In genomic region chr12:106914796-106915634, GRCh38 we compare ENCODE assay signal across 10 cellular contexts.
A peak's percentile ranks its signal among the peaks of the same experiment; 100 is the strongest.
DNase-seq lines count a peak whose midpoint lies in the region; ATAC-seq lines count a peak whose summit lies in the region.
"Had no signal": no experiment of that assay in that cellular context is flagged by ENCODE, and none has a peak within 500 bp of the region (broad histone marks: within the 10 kb centered on the region; RNA-seq: fewer than 3 reads in every experiment).

No MANE protein-coding gene starts in this region.

- H3K4me3 Mint-ChIP-seq in effector memory CD8-positive, alpha-beta T cell, result no peak overlapping the region

- H3K9me3 Mint-ChIP-seq in effector memory CD8-positive, alpha-beta T cell, result no peaks in the 10 kb centered on the region

- peak overlapping the region in 1 of 2 donors; percentile 29 for H3K27ac Mint-ChIP-seq in effector memory CD8-positive, alpha-beta T cell

- DNase-seq in effector memory CD8-positive, alpha-beta T cell, result no peak
- DNase-seq in SW480 (ENCODE audit: low spot score), result no peak
- no peak for DNase-seq in stimulated activated naive CD4-positive, alpha-beta T cell treated with Interleukin-2 at 50 U/mL for 16 hours (lab: John Stamatoyannopoulos, UW)
- DNase-seq: central memory CD4-positive, alpha-beta T cell; NK-92 treated with Interleukin-12 subunit alpha and Interleukin-12 subunit beta, amount 100 ng/mL, for 24 hours; occipital lobe had no signal

- ATAC-seq in GM18519 (IDR thresholded peaks at IDR 0.05; ENCODE audit: low FRiP score, unreplicated experiment), result peak; percentile 63
- ATAC-seq in GM19468 (IDR thresholded peaks at IDR 0.05; ENCODE audit: extremely low read depth, unreplicated experiment), result peak; percentile 44
- peak; percentile 40 for ATAC-seq in HG03342 (IDR thresholded peaks at IDR 0.05; ENCODE audit: unreplicated experiment)
- peak; percentile 58 for ATAC-seq in effector memory CD8-positive, alpha-beta T cell (replicated peaks)
- no peak for ATAC-seq in HG03460 (IDR thresholded peaks at IDR 0.05; ENCODE audit: unreplicated experiment)

- H3K36me3 Mint-ChIP-seq in effector memory CD8-positive, alpha-beta T cell (ENCODE audit: insufficient read depth), result no peaks in the 10 kb centered on the region

- peaks cover 5 to 9% of the 10 kb centered on the region in 2 donors for H3K27me3 Mint-ChIP-seq in effector memory CD8-positive, alpha-beta T cell

- H3K4me1 Mint-ChIP-seq in effector memory CD8-positive, alpha-beta T cell (ENCODE audit: low read depth in 2 of 2), result peaks cover 18 to 26% of the 10 kb centered on the region in 2 donors
